Comparison of ENCODE assay signal across 9 cellular contexts in the genomic region with DNA sequence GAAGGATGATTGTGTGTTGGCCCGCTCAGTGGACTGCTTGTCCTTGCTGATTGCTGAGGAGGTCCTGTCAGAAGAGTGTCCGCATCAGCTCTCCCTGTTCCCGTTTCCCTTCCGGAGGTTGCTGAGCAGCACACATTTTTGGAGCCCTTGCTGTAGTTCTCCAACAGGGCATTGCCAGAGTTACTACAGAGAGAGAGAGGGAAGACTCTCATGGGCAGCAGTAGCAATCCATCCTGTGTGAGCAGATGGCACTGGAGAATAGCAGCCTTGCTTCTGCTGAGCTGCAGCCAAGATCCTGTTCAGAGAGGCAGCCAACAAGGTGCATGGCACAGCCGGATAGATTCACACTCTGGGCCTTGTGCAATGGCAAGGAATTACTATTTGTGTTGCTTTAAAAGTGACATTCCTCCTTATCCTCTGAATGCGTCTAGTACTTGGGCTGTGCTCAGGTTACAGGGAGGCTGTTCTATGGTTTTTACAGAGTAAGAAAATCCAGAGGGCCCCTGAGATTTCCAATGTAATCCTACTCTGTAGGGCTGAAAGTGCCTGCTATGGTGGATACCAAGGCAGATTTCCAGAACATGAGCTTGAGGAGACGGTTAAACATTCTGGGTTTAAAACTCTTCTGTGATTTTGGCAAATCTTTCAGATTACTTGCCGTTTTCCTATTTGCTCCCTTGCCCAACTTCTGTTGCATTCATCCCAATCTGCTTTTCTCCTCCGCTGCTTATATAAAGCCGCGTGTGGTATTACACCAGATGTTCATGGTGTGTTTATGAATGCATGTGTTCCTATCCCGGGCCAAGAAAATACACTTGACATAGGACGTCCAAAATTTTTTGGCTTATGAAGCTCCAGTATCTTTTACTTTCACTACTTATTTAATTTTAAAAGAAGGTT. TPM values are rescaled to one million over a fixed set of nuclear protein-coding genes. Genes with fewer than 3 reads are reported as not detected.
DNase-seq lines count a peak whose midpoint lies in the region; ATAC-seq and TF ChIP-seq lines count a peak whose summit lies in the region.
"Had no signal": no experiment of that assay in that cellular context is flagged by ENCODE, and none has a peak within 500 bp of the region (broad histone marks: within the 10 kb centered on the region; RNA-seq: fewer than 3 reads in every experiment).

No MANE protein-coding gene starts in this region.

- ATAC-seq in WTC11 (peak; percentile 21), GM21423 (IDR thresholded peaks at IDR 0.05; ENCODE audit: unreplicated experiment) (no peak), GM21717 (IDR thresholded peaks at IDR 0.05; ENCODE audit: unreplicated experiment) (no peak)

- peak; percentile 99 for DNase-seq in G401 (ENCODE audit: low spot score)
- DNase-seq in WTC11 (ENCODE audit: low spot score) = no peak
- peak; percentile 61 for DNase-seq in fibroblast of the conjunctiva (ENCODE audit: low read depth)
- DNase-seq in posterior cingulate gyrus = peak in 8 of 10 donors; percentile 30 to 92 (median 48)
- DNase-seq in SKM-1 treated with dmso at 0.1 percent for 144 hours (lab: John Stamatoyannopoulos, UW; ENCODE audit: unreplicated experiment) = no peak
- DNase-seq in stimulated activated CD4-positive, alpha-beta T cell treated with anti-CD3 and anti-CD28 coated beads, Interleukin-2, amount 100 ng/mL, for 24 hours = no peak

- peak overlapping the region; percentile 96 for H3K27ac Mint-ChIP-seq in WTC11
- H3K27ac Mint-ChIP-seq: B cell had no signal

- no peaks in the 10 kb centered on the region for H3K36me3 Mint-ChIP-seq in WTC11

- CTCF ChIA-PET in WTC11 (lab: Charles Lee) = interaction anchor here (1.9 kb wide), 1 partner anchor 34 kb away, joined by 10 read pairs; no protein-coding TSS in a partner anchor

- H3K27me3 Mint-ChIP-seq in WTC11 (ENCODE audit: low read depth) = no peaks in the 10 kb centered on the region
- H3K27me3 Mint-ChIP-seq: B cell had no signal

- TF ChIP-seq CTCF in WTC11 (IDR thresholded peaks at IDR 0.05) = no peak

- H3K4me3 Mint-ChIP-seq in WTC11 = peak overlapping the region; percentile 26
- H3K4me3 Mint-ChIP-seq: B cell had no signal

- H3K4me1 Mint-ChIP-seq in WTC11 = peaks cover 83% of the 10 kb centered on the region
- H3K4me1 Mint-ChIP-seq: B cell had no signal

- POLR2A ChIA-PET in WTC11 (lab: Charles Lee) = interaction anchor here (0.5 kb wide), 1 partner anchor 16 kb away, joined by 6 read pairs; no protein-coding TSS in a partner anchor

- no peaks in the 10 kb centered on the region for H3K9me3 Mint-ChIP-seq in WTC11

- in situ Hi-C loops in G401 (cut with HindIII; ENCODE audit: low sequenced_read_pairs) = no loop called here

- intact Hi-C loops in posterior cingulate gyrus (cut with DNase I) = no loop called here

TF ChIP-seq in WTC11, 78 proteins besides CTCF, POLR2A, EP300 and RAD21 (continues in another document):
- TF ChIP-seq OVOL2 (CRISPR knock-in tag; IDR thresholded peaks at IDR 0.05; ENCODE audit: borderline replicate concordance) (no peak), ETV6 (CRISPR knock-in tag; IDR thresholded peaks at IDR 0.05) (no peak), NFE2L1 (CRISPR knock-in tag; IDR thresholded peaks at IDR 0.05) (no peak), ESRRA (CRISPR knock-in tag; IDR thresholded peaks at IDR 0.05; ENCODE audit: borderline replicate concordance) (no peak), IRF1 (CRISPR knock-in tag; IDR thresholded peaks at IDR 0.05) (no peak), HMGXB4 (CRISPR knock-in tag; IDR thresholded peaks at IDR 0.05) (no peak), ZNF423 (CRISPR knock-in tag; IDR thresholded peaks at IDR 0.05) (no peak), ZNF281 (CRISPR knock-in tag; IDR thresholded peaks at IDR 0.05) (no peak), ZNF317 (CRISPR knock-in tag; IDR thresholded peaks at IDR 0.05; ENCODE audit: borderline replicate concordance, low read depth) (no peak), CREM (CRISPR knock-in tag; IDR thresholded peaks at IDR 0.05) (no peak)
- TF ChIP-seq, protein P1, sequence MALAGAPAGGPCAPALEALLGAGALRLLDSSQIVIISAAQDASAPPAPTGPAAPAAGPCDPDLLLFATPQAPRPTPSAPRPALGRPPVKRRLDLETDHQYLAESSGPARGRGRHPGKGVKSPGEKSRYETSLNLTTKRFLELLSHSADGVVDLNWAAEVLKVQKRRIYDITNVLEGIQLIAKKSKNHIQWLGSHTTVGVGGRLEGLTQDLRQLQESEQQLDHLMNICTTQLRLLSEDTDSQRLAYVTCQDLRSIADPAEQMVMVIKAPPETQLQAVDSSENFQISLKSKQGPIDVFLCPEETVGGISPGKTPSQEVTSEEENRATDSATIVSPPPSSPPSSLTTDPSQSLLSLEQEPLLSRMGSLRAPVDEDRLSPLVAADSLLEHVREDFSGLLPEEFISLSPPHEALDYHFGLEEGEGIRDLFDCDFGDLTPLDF (CRISPR knock-in tag; IDR thresholded peaks at IDR 0.05) = no peak
- TF ChIP-seq, protein P2, sequence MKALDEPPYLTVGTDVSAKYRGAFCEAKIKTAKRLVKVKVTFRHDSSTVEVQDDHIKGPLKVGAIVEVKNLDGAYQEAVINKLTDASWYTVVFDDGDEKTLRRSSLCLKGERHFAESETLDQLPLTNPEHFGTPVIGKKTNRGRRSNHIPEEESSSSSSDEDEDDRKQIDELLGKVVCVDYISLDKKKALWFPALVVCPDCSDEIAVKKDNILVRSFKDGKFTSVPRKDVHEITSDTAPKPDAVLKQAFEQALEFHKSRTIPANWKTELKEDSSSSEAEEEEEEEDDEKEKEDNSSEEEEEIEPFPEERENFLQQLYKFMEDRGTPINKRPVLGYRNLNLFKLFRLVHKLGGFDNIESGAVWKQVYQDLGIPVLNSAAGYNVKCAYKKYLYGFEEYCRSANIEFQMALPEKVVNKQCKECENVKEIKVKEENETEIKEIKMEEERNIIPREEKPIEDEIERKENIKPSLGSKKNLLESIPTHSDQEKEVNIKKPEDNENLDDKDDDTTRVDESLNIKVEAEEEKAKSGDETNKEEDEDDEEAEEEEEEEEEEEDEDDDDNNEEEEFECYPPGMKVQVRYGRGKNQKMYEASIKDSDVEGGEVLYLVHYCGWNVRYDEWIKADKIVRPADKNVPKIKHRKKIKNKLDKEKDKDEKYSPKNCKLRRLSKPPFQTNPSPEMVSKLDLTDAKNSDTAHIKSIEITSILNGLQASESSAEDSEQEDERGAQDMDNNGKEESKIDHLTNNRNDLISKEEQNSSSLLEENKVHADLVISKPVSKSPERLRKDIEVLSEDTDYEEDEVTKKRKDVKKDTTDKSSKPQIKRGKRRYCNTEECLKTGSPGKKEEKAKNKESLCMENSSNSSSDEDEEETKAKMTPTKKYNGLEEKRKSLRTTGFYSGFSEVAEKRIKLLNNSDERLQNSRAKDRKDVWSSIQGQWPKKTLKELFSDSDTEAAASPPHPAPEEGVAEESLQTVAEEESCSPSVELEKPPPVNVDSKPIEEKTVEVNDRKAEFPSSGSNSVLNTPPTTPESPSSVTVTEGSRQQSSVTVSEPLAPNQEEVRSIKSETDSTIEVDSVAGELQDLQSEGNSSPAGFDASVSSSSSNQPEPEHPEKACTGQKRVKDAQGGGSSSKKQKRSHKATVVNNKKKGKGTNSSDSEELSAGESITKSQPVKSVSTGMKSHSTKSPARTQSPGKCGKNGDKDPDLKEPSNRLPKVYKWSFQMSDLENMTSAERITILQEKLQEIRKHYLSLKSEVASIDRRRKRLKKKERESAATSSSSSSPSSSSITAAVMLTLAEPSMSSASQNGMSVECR (CRISPR knock-in tag; IDR thresholded peaks at IDR 0.05; ENCODE audit: borderline replicate concordance) = no peak
- TF ChIP-seq, protein P3, sequence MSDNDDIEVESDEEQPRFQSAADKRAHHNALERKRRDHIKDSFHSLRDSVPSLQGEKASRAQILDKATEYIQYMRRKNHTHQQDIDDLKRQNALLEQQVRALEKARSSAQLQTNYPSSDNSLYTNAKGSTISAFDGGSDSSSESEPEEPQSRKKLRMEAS (CRISPR knock-in tag; IDR thresholded peaks at IDR 0.05) = no peak

RNA-seq across cellular contexts. Expression of gene AK4, which starts 27.4 kb away (rescaled TPM):
- total RNA-seq in G401 (2014; rRNA removed; shearing (Covaris generic)) = 4.8 and 14.3 TPM in 2 replicates
- 169 to 180 TPM (median 172 TPM) in 3 replicates for total RNA-seq in WTC11 (2021)

Comparison
In these comparisons a context has a peak if more than half of its experiments do, and no peak if none do; other contexts are left out.
1. DNase-seq: peak in G401 (single experiment), fibroblast of the conjunctiva (single experiment) and posterior cingulate gyrus (8 of 10); none in WTC11 (single experiment), SKM-1 treated with dmso at 0.1 percent for 144 hours (single experiment) and stimulated activated CD4-positive, alpha-beta T cell treated with anti-CD3 and anti-CD28 coated beads, Interleukin-2, amount 100 ng/mL, for 24 hours (0 of 2).
2. RNA of gene AK4, which starts 27.4 kb away (total RNA-seq): 169 to 180 TPM in WTC11; 4.8 to 14.3 TPM in G401; every median in the first group is over 10 times any median in the second.